ENCODE assay signal across 11 cellular contexts in the genomic region with DNA sequence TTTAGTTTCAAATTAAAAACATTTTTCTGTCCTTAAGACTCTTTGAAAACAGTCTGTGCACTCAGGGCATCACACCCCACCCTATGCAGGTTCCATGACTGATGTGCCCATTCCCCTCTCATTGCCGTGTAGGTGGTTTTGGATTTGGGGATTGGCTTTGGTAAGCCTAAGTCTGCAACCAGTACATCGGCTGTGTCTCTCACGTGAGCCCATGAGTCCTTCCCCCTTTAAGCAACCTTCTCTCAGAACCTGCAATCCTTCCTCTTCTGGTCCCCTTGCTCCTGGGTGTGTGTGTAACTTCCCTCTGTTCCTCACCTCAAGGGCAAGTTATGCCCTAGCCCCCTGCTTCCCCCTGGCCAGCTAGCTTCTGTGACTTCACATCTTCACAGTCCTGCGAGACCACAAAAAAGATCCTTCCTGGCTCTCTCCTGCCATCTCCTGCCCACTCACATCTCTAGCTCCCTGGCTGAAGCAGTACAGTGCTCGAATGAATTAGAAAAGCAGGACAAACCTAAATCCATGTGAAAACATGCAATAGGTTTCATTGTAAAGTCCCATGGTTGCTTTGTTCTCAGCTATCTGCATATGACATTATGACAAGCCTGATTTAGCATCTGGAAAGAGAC.
DNase-seq lines count a peak whose midpoint lies in the region; ATAC-seq and TF ChIP-seq lines count a peak whose summit lies in the region.
"Had no signal": no experiment of that assay in that cellular context is flagged by ENCODE, and none has a peak within 500 bp of the region (broad histone marks: within the 10 kb centered on the region; RNA-seq: fewer than 3 reads in every experiment).

No MANE protein-coding gene starts in this region.

- CTCF ChIA-PET in T-cell (lab: Charles Lee): no interaction called here

- H3K27me3 Mint-ChIP-seq in T-cell: peaks cover 9 to 17% of the 10 kb centered on the region in 2 donors

- POLR2A ChIA-PET in T-cell (lab: Charles Lee): interaction anchor here in 1 of 2 donors (0.6 kb wide), 2 partner anchors 532 to 1179 kb away, joined by 3 to 6 read pairs; no protein-coding TSS in a partner anchor

- H3K27ac ChIP-seq in VCaP: no peak overlapping the region
- H3K27ac ChIP-seq: pancreas had no signal

- DNase-seq in AML-193 (lab: John Stamatoyannopoulos, UW) (peak; percentile 75 to 90), HT-29 (ENCODE audit: low spot score) (peak; percentile 78), left kidney (ENCODE audit: low read depth, low spot score) (peak; percentile 68), T-cell (no peak), left lobe of liver (ENCODE audit: low spot score) (no peak), NCI-H774 (lab: John Stamatoyannopoulos, UW) (no peak), SW 1271 (lab: John Stamatoyannopoulos, UW) (no peak)
- DNase-seq: NCI-H2227 treated with DMSO at 0.1 percent for 48 hours; pancreas; stimulated activated naive CD4-positive, alpha-beta T cell treated with Interleukin-2 at 50 U/mL for 16 hours had no signal

- no peak overlapping the region for H3K4me3 Mint-ChIP-seq in T-cell

- no peak overlapping the region for H3K27ac Mint-ChIP-seq in T-cell

- ATAC-seq in T-cell (replicated peaks in 1 of 4) (no peak), left lobe of liver (no peak)
- ATAC-seq: pancreas had no signal

- TF ChIP-seq CTCF in VCaP (conservative IDR thresholded peaks at IDR 0.05): peak; percentile 83

- no peaks in the 10 kb centered on the region for H3K9me3 Mint-ChIP-seq in T-cell

- H3K36me3 Mint-ChIP-seq in T-cell: no peaks in the 10 kb centered on the region

- H3K4me1 Mint-ChIP-seq in T-cell: peaks cover 10 to 22% (median 11%) of the 10 kb centered on the region in 3 donors

Comparison
In these comparisons a context has a peak if more than half of its experiments do, and no peak if none do; other contexts are left out.
1. DNase-seq: peak in AML-193 (2 of 2), HT-29 (single experiment) and left kidney (single experiment); none in T-cell (0 of 34), left lobe of liver (single experiment), NCI-H774 (single experiment) and SW 1271 (0 of 2).